23 cellular contexts compared by ENCODE assay signal in the genomic region with DNA sequence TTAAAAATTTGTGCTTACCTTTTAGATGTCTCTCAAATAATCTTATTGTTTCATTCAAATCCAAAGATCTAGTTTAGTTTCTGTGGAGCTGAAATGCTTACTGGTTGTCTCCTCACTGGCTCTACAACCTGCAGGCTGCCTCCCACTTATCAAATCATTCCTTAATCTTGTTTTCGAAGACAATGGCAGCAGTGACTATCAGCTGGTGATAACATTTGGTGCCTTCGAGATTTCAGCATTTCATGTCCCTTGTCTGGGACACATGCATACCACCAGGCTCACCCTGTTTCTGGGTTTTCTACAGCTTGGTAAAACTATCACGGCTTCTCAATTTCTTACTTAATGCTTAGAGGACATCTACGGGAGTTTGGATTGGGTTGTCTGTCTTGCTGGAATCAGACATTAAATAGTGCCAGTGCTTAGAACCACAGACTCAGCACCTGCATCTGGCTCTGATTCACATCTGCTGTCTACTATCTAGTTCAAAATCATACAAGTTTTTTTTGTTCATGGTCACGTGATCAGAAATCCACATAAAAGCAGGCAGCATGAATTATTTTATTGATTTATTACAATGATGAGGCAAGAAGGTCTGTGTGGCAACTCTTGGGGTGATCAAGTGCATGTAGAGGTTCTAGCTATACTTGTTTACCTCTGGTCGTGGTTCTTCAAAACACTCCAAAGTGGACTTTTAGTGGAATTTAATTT.
"Had no signal": no experiment of that assay in that cellular context is flagged by ENCODE, and none has a peak within 500 bp of the region (broad histone marks: within the 10 kb centered on the region; RNA-seq: fewer than 3 reads in every experiment).

No MANE protein-coding gene starts in this region.

- DNase-seq: effector memory CD4-positive, alpha-beta T cell; kidney; left cardiac atrium; left ventricle myocardium superior; mesenchymal stem cell; naive B cell; occipital lobe; pancreas; retina; stimulated activated CD4-positive, alpha-beta T cell treated with anti-CD3 and anti-CD28 coated beads, Interleukin-2, amount 100 ng/mL, for 24 hours; stimulated activated CD4-positive, alpha-beta T cell treated with anti-CD3 and anti-CD28 coated beads, Interleukin-4, amount 100 ng/mL, for 4 hours; stimulated activated naive B cell treated with anti-CD40 and anti-IgM and Interleukin-4, amounts not matched to agents 10 μg/mL and 1 μg/mL and 100 μg/mL, for 72 hours; stimulated activated naive CD8-positive, alpha-beta T cell treated with anti-CD3 and anti-CD28 coated beads, Interleukin-15, amount 100 ng/mL, for 72 hours; testis; upper lobe of right lung had no signal

- H3K27me3 ChIP-seq: pancreas, testis, tibial nerve, upper lobe of right lung, vagina had no signal

- H3K4me3 ChIP-seq: esophagus muscularis mucosa, gastroesophageal sphincter, lung, pancreas, prostate gland, testis, tibial nerve, upper lobe of right lung, vagina had no signal

- H3K4me1 ChIP-seq: esophagus muscularis mucosa, gastroesophageal sphincter, pancreas, prostate gland, testis, tibial nerve, upper lobe of right lung, vagina had no signal

- H3K9me3 ChIP-seq: esophagus muscularis mucosa, gastroesophageal sphincter, pancreas, prostate gland, testis, tibial nerve, upper lobe of right lung, vagina had no signal

- ATAC-seq: gastroesophageal sphincter; left cardiac atrium; left ventricle myocardium superior; pancreas; sciatic nerve; stimulated activated naive B cell treated with anti-CD40 and anti-IgM and Interleukin-4, amounts not matched to agents 10 μg/mL and 1 μg/mL and 100 μg/mL, for 72 hours; stimulated activated naive CD8-positive, alpha-beta T cell treated with anti-CD3 and anti-CD28 coated beads, Interleukin-15, amount 100 ng/mL, for 72 hours; upper lobe of right lung had no signal

- H3K27ac ChIP-seq: epithelial cell of prostate, esophagus muscularis mucosa, gastroesophageal sphincter, pancreas, prostate gland, testis, tibial nerve, upper lobe of right lung, vagina had no signal

- H3K36me3 ChIP-seq: esophagus muscularis mucosa, gastroesophageal sphincter, pancreas, prostate gland, tibial nerve, upper lobe of right lung, vagina had no signal
